8 cellular contexts compared by ENCODE assay signal in genomic region chr14:104681689-104682074, GRCh38. TPM values are rescaled to one million over a fixed set of nuclear protein-coding genes. Genes with fewer than 3 reads are reported as not detected.
DNase-seq lines count a peak whose midpoint lies in the region; ATAC-seq and TF ChIP-seq lines count a peak whose summit lies in the region.

No MANE protein-coding gene starts in this region.

- CTCF ChIA-PET in activated CD8-positive, alpha-beta memory T cell treated with anti-CD3 and anti-CD28 coated beads, Interleukin-2, amount 10 ng/mL, durations not matched to agents 7 days and 5 days (lab: Charles Lee): no interaction called here

- no peaks in the 10 kb centered on the region for H3K9me3 Mint-ChIP-seq in activated CD8-positive, alpha-beta memory T cell treated with anti-CD3 and anti-CD28 coated beads, Interleukin-2, amount 10 ng/mL, durations not matched to agents 7 days and 5 days (ENCODE audit: low read depth)

- H3K36me3 ChIP-seq in subcutaneous abdominal adipose tissue (ENCODE audit: control insufficient read depth in 5 of 5, insufficient read depth in 5 of 5, low read length in 5 of 5): no peaks in the 10 kb centered on the region

- H3K4me1 Mint-ChIP-seq in activated CD8-positive, alpha-beta memory T cell treated with anti-CD3 and anti-CD28 coated beads, Interleukin-2, amount 10 ng/mL, durations not matched to agents 7 days and 5 days: peaks cover 23% of the 10 kb centered on the region
- peaks cover 28% of the 10 kb centered on the region for H3K4me1 Mint-ChIP-seq in T-helper 17 cell

- no peak overlapping the region for H3K27ac Mint-ChIP-seq in activated CD8-positive, alpha-beta memory T cell treated with anti-CD3 and anti-CD28 coated beads, Interleukin-2, amount 10 ng/mL, durations not matched to agents 7 days and 5 days
- H3K27ac Mint-ChIP-seq in T-helper 17 cell: no peak overlapping the region

- no peaks in the 10 kb centered on the region for H3K27me3 ChIP-seq in subcutaneous abdominal adipose tissue (ENCODE audit: control insufficient read depth in 5 of 5, insufficient read depth in 4 of 5, low read length in 5 of 5)

- no peaks in the 10 kb centered on the region for H3K36me3 Mint-ChIP-seq in activated CD8-positive, alpha-beta memory T cell treated with anti-CD3 and anti-CD28 coated beads, Interleukin-2, amount 10 ng/mL, durations not matched to agents 7 days and 5 days
- no peaks in the 10 kb centered on the region for H3K36me3 Mint-ChIP-seq in T-helper 17 cell (ENCODE audit: low read depth)

- no peak overlapping the region for H3K4me3 Mint-ChIP-seq in activated CD8-positive, alpha-beta memory T cell treated with anti-CD3 and anti-CD28 coated beads, Interleukin-2, amount 10 ng/mL, durations not matched to agents 7 days and 5 days
- no peak overlapping the region for H3K4me3 Mint-ChIP-seq in T-helper 17 cell

- peaks cover 2% of the 10 kb centered on the region for H3K27me3 Mint-ChIP-seq in activated CD8-positive, alpha-beta memory T cell treated with anti-CD3 and anti-CD28 coated beads, Interleukin-2, amount 10 ng/mL, durations not matched to agents 7 days and 5 days
- no peaks in the 10 kb centered on the region for H3K27me3 Mint-ChIP-seq in T-helper 17 cell

- DNase-seq in NCI-H2171 treated with DMSO at 0.1 percent for 48 hours (lab: John Stamatoyannopoulos, UW): peak; percentile 18
- DNase-seq in NCI-H2171 (lab: John Stamatoyannopoulos, UW): no peak
- peak; percentile 84 for DNase-seq in choroid plexus epithelial cell (ENCODE audit: low read depth)
- peak; percentile 87 for DNase-seq in kidney glomerular epithelial cell (lab: John Stamatoyannopoulos, UW)
- DNase-seq in activated CD8-positive, alpha-beta memory T cell treated with anti-CD3 and anti-CD28 coated beads, Interleukin-2, amount 10 ng/mL, durations not matched to agents 7 days and 5 days: no peak
- DNase-seq in T-helper 17 cell: no peak

- H3K4me3 ChIP-seq in choroid plexus epithelial cell (ENCODE audit: low read depth, low read length): peak overlapping the region; percentile 40
- peak overlapping the region in 3 of 5 donors; percentile 17 to 42 (median 42) for H3K4me3 ChIP-seq in subcutaneous abdominal adipose tissue (ENCODE audit: low read depth in 1 of 5, low read length in 5 of 5)

- no peak overlapping the region for H3K9ac ChIP-seq in subcutaneous abdominal adipose tissue (ENCODE audit: low read length in 5 of 5)

- peaks cover 13 to 62% (median 59%) of the 10 kb centered on the region in 5 donors for H3K4me1 ChIP-seq in subcutaneous abdominal adipose tissue (ENCODE audit: control insufficient read depth in 5 of 5, insufficient read depth in 5 of 5, low read length in 5 of 5)

- no peak for ATAC-seq in GM18867 (IDR thresholded peaks at IDR 0.05; ENCODE audit: unreplicated experiment)
- no peak for ATAC-seq in activated CD8-positive, alpha-beta memory T cell treated with anti-CD3 and anti-CD28 coated beads, Interleukin-2, amount 10 ng/mL, durations not matched to agents 7 days and 5 days
- no peak for ATAC-seq in T-helper 17 cell

- no peaks in the 10 kb centered on the region for H3K9me3 ChIP-seq in subcutaneous abdominal adipose tissue (ENCODE audit: control insufficient read depth in 5 of 5, low read length in 5 of 5)
- H3K9me3 ChIP-seq in T-helper 17 cell (ENCODE audit: control insufficient read depth, low read length, poor library complexity, severe bottlenecking): no peaks in the 10 kb centered on the region

- no peak for TF ChIP-seq CTCF in choroid plexus epithelial cell (conservative IDR thresholded peaks at IDR 0.05; ENCODE audit: low read depth, low read length)

- peak overlapping the region; percentile 92 for H3K27ac ChIP-seq in subcutaneous abdominal adipose tissue (ENCODE audit: low read depth, low read length)

RNA-seq across cellular contexts. Expression of gene INF2, which starts 7.7 kb away (rescaled TPM):
- 10 to 100 TPM; 59.9 to 63.6 TPM for total RNA-seq in activated CD8-positive, alpha-beta memory T cell treated with anti-CD3 and anti-CD28 coated beads, Interleukin-2, amount 10 ng/mL, durations not matched to agents 7 days and 5 days
- 10 to 100 TPM; 61.0 to 76.1 TPM for total RNA-seq in T-helper 17 cell

RNA-seq across cellular contexts. Expression of gene ADSS1, which starts 42.3 kb away (rescaled TPM):
- total RNA-seq in activated CD8-positive, alpha-beta memory T cell treated with anti-CD3 and anti-CD28 coated beads, Interleukin-2, amount 10 ng/mL, durations not matched to agents 7 days and 5 days: 1 to 10 TPM; 2.5 to 3.5 TPM
- 1 to 10 TPM; 2.4 to 2.9 TPM for total RNA-seq in T-helper 17 cell

Comparison
In these comparisons a context has a peak if more than half of its experiments do, and no peak if none do; other contexts are left out.
1. DNase-seq: peak in NCI-H2171 treated with DMSO at 0.1 percent for 48 hours (single experiment), choroid plexus epithelial cell (single experiment) and kidney glomerular epithelial cell (single experiment); none in NCI-H2171 (single experiment), activated CD8-positive, alpha-beta memory T cell treated with anti-CD3 and anti-CD28 coated beads, Interleukin-2, amount 10 ng/mL, durations not matched to agents 7 days and 5 days (single experiment) and T-helper 17 cell (0 of 3).